Comparison of ENCODE assay signal across 9 cellular contexts in genomic region chr18:2655153-2655953, GRCh38. TPM values are rescaled to one million over a fixed set of nuclear protein-coding genes. Genes with fewer than 3 reads are reported as not detected.
DNase-seq lines count a peak whose midpoint lies in the region; ATAC-seq, FAIRE-seq and TF ChIP-seq lines count a peak whose summit lies in the region.
"Had no signal": no experiment of that assay in that cellular context is flagged by ENCODE, and none has a peak within 500 bp of the region (broad histone marks: within the 10 kb centered on the region; RNA-seq: fewer than 3 reads in every experiment).

SMCHD1 (plus strand) TSS chr18:2655726; CDS start chr18:2656076, 350 bp downstream.

- H3K27me3 Mint-ChIP-seq in dendritic cell treated with granulocyte-macrophage colony-stimulating factor and Interleukin-4, amounts not matched to agents 40 ng/mL and 50 ng/mL, for 4 days, result no peaks in the 10 kb centered on the region

- peak within 1 kb of the TSS; percentile 93 for H3K9ac ChIP-seq in HepG2 (ENCODE audit: insufficient read depth, low read depth, low read length)

- H3K4me2 ChIP-seq in HepG2 (ENCODE audit: low read depth, low read length), result peak within 1 kb of the TSS; percentile 87

- DNase-seq in NCI-H69 (lab: John Stamatoyannopoulos, UW), result peak; percentile 97
- DNase-seq in activated CD4-positive, alpha-beta T cell treated with anti-CD3 and anti-CD28 coated beads, Interleukin-2, amount 50 U/mL, for 4 hours, result peak; percentile 87 to 91
- DNase-seq in HepG2 (ENCODE audit: low spot score), result peak; percentile 59
- DNase-seq in stimulated activated CD4-positive, alpha-beta T cell treated with anti-CD3 and anti-CD28 coated beads, Interleukin-4, amount 100 ng/mL, for 1 hour, result peak; percentile 94

- H3K36me3 Mint-ChIP-seq in dendritic cell treated with granulocyte-macrophage colony-stimulating factor and Interleukin-4, amounts not matched to agents 40 ng/mL and 50 ng/mL, for 4 days (ENCODE audit: low read depth), result peaks cover 22% of the 10 kb centered on the region

- TSS peak; percentile 87 for BruUV-seq in HepG2 (replicated peaks; lab: Mats Ljungman, UMichigan)

- no peaks in the 10 kb centered on the region; a peak in 1 of 5 replicates for H3K27me3 ChIP-seq in HepG2 (ENCODE audit: control insufficient read depth in 1 of 2, insufficient read depth in 2 of 2, low read length in 2 of 2)

- no peak for TF ChIP-seq EP300 in HepG2 (IDR thresholded peaks at IDR 0.05; ENCODE audit: low read depth in 2 of 2, low read length in 2 of 2)
- TF ChIP-seq EP300 in HepG2 (CRISPR knock-in tag; IDR thresholded peaks at IDR 0.05; ENCODE audit: borderline replicate concordance), result no peak

- peak within 1 kb of the TSS; percentile 88 to 91 (median 89) for H3K4me3 ChIP-seq in HepG2 (replicated peaks in 1 of 3; ENCODE audit: insufficient read depth in 1 of 3, low read depth in 2 of 3, low read length in 3 of 3)

- no peaks in the 10 kb centered on the region; a peak in 2 of 5 replicates for H3K36me3 ChIP-seq in HepG2 (replicated peaks in 1 of 2; ENCODE audit: control insufficient read depth in 1 of 2, insufficient read depth in 2 of 2, low read length in 2 of 2)

- H3K79me2 ChIP-seq in HepG2 (ENCODE audit: insufficient read depth, low read length), result peaks cover 44% of the 10 kb centered on the region

- H3K4me3 Mint-ChIP-seq in dendritic cell treated with granulocyte-macrophage colony-stimulating factor and Interleukin-4, amounts not matched to agents 40 ng/mL and 50 ng/mL, for 4 days, result peak within 1 kb of the TSS; percentile 94

- ATAC-seq in GM19328 (IDR thresholded peaks at IDR 0.05; ENCODE audit: unreplicated experiment) (peak; percentile 63), HG03460 (IDR thresholded peaks at IDR 0.05; ENCODE audit: unreplicated experiment) (peak; percentile 67), HepG2 (peak; percentile 81)

- peaks cover 32% of the 10 kb centered on the region for H3K4me1 ChIP-seq in HepG2 (ENCODE audit: insufficient read depth, low read length)

- H3K4me1 Mint-ChIP-seq in dendritic cell treated with granulocyte-macrophage colony-stimulating factor and Interleukin-4, amounts not matched to agents 40 ng/mL and 50 ng/mL, for 4 days (ENCODE audit: low read depth), result peaks cover 23% of the 10 kb centered on the region

- POLR2A ChIA-PET in HepG2 (lab: Yijun Ruan, JAX), result interaction anchor here (1.3 to 1.6 kb wide), 7 partner anchors 9 to 251 kb away, joined by 3 to 10 read pairs (median 4); partner anchors contain the start of genes METTL4 and NDC80

- intact Hi-C loops in dendritic cell treated with granulocyte-macrophage colony-stimulating factor and Interleukin-4, amounts not matched to agents 40 ng/mL and 50 ng/mL, for 4 days (cut with micrococcal nuclease), result loop anchor here (1.0 to 5.0 kb wide), 4 partner anchors 48 to 592 kb away; partner anchors contain the start of genes LPIN2, METTL4, MYL12A and NDC80
- intact Hi-C loops in HepG2 (cut with micrococcal nuclease; ENCODE audit: unreplicated experiment), result loop anchor here (2.0 kb wide), 1 partner anchor 83 kb away; no protein-coding TSS in a partner anchor

- CTCF ChIA-PET in HepG2 (lab: Yijun Ruan, JAX; ENCODE audit: low intra/inter-chr PET ratio, low total read pairs), result no interaction called here

- WGBS in HepG2 (ENCODE audit: low lambda C conversion rate), result 3% methylated on average over 7 of the region's 102 CpGs

- FAIRE-seq in HepG2 (lab: Jason Lieb, UNC), result no peak
- FAIRE-seq: islet of Langerhans had no signal

- peak; percentile 13; the same call in 1 of the 2 replicates for TF ChIP-seq CTCF in C4-2B (conservative IDR thresholded peaks at IDR 0.05)
- TF ChIP-seq CTCF in HepG2 (CRISPR knock-in tag; IDR thresholded peaks at IDR 0.05), result peak; percentile 9; the same call in 1 of the 2 replicates

- peak; percentile 84 to 92 for TF ChIP-seq POLR2A in HepG2 (IDR thresholded peaks at IDR 0.05; ENCODE audit: insufficient read depth in 1 of 2, low read depth in 2 of 2, low read length in 2 of 2)

- H4K20me1 ChIP-seq in HepG2 (ENCODE audit: insufficient read depth, low read length), result peaks cover 31% of the 10 kb centered on the region

- H3K27ac ChIP-seq in C4-2B (peak within 1 kb of the TSS; percentile 98), HepG2 (ENCODE audit: extremely low read length, insufficient read depth, low read length) (peak within 1 kb of the TSS; percentile 94)

- H3K9me3 ChIP-seq in HepG2 (ENCODE audit: low read length), result no peaks in the 10 kb centered on the region

- H3K9me3 Mint-ChIP-seq in dendritic cell treated with granulocyte-macrophage colony-stimulating factor and Interleukin-4, amounts not matched to agents 40 ng/mL and 50 ng/mL, for 4 days, result no peaks in the 10 kb centered on the region

- in situ Hi-C loops in HepG2 (cut with HindIII; ENCODE audit: extremely low pct_ligation_motif_present, low pct_unique_long_range_greater_than_20kb), result no loop called here

- TF ChIP-seq RAD21 in HepG2 (CRISPR knock-in tag; IDR thresholded peaks at IDR 0.05), result peak; percentile 30

- no peak within 1 kb of the TSS for H2AFZ ChIP-seq in HepG2 (ENCODE audit: low read length)

- H3K27ac Mint-ChIP-seq in dendritic cell treated with granulocyte-macrophage colony-stimulating factor and Interleukin-4, amounts not matched to agents 40 ng/mL and 50 ng/mL, for 4 days, result peak within 1 kb of the TSS; percentile 98

TF ChIP-seq in HepG2, 621 proteins besides CTCF, POLR2A, EP300 and RAD21 (continues in another document):
- TF ChIP-seq, protein P1, sequence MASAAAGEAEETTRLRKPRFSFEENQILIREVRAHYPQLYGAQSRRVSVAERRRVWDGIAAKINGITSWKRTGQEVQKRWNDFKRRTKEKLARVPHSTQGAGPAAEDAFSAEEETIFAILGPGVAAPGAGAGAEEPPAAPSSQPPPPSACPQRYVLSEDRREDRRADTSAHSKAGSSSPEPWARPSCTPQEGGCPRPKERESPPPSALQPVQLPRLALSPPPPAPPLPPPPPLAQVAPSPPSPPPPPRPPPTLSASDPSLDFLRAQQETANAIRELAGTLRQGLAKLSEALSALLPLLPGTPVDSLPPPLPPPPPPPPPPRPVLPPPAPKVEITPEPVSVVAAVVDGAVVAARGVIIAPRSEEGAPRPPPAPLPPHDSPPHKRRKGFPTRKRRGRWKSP (CRISPR knock-in tag; IDR thresholded peaks at IDR 0.05), result peak; percentile 72; the same call in 1 of the 2 replicates
- TF ChIP-seq PHF8 (CRISPR knock-in tag; IDR thresholded peaks at IDR 0.05), result peak; percentile 91
- TF ChIP-seq ZFY (CRISPR knock-in tag; IDR thresholded peaks at IDR 0.05), result peak; percentile 98
- TF ChIP-seq BRCA1 (CRISPR knock-in tag; IDR thresholded peaks at IDR 0.05), result 0 out of 2 replicates have a peak, but pooled peaks have one; percentile 43
- TF ChIP-seq ERF (CRISPR knock-in tag; IDR thresholded peaks at IDR 0.05), result peak; percentile 65
- TF ChIP-seq TMF1 (CRISPR knock-in tag; IDR thresholded peaks at IDR 0.05; ENCODE audit: low read depth), result 0 out of 2 replicates have a peak, but pooled peaks have one; percentile 55
- no peak for TF ChIP-seq NFIB (CRISPR knock-in tag; IDR thresholded peaks at IDR 0.05; ENCODE audit: borderline replicate concordance)
- no peak for TF ChIP-seq CEBPB (IDR thresholded peaks at IDR 0.05; ENCODE audit: borderline replicate concordance, low read depth, low read length)
- TF ChIP-seq, protein P2, sequence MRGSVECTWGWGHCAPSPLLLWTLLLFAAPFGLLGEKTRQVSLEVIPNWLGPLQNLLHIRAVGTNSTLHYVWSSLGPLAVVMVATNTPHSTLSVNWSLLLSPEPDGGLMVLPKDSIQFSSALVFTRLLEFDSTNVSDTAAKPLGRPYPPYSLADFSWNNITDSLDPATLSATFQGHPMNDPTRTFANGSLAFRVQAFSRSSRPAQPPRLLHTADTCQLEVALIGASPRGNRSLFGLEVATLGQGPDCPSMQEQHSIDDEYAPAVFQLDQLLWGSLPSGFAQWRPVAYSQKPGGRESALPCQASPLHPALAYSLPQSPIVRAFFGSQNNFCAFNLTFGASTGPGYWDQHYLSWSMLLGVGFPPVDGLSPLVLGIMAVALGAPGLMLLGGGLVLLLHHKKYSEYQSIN (CRISPR knock-in tag; IDR thresholded peaks at IDR 0.05; ENCODE audit: borderline replicate concordance), result no peak
- TF ChIP-seq, protein P3, sequence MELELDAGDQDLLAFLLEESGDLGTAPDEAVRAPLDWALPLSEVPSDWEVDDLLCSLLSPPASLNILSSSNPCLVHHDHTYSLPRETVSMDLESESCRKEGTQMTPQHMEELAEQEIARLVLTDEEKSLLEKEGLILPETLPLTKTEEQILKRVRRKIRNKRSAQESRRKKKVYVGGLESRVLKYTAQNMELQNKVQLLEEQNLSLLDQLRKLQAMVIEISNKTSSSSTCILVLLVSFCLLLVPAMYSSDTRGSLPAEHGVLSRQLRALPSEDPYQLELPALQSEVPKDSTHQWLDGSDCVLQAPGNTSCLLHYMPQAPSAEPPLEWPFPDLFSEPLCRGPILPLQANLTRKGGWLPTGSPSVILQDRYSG (CRISPR knock-in tag; IDR thresholded peaks at IDR 0.05), result 0 out of 2 replicates have a peak, but pooled peaks have one; percentile 53
- peak; percentile 41; the same call in 1 of the 2 replicates for TF ChIP-seq HES4 (CRISPR knock-in tag; IDR thresholded peaks at IDR 0.05; ENCODE audit: borderline replicate concordance)

RNA-seq across cellular contexts. Expression of gene SMCHD1, which starts in this region (rescaled TPM):
- total RNA-seq in HepG2 (2016; rRNA removed; fragmentation: Illumina TruSeq; extraction: Trizol), result 93.6 and 110 TPM in 2 replicates
- total RNA-seq in HepG2 (2016; cell fraction: cytosol; rRNA removed; fragmentation: Illumina TruSeq; extraction: Trizol; ENCODE audit: low read depth), result 13.6 and 15.9 TPM in 2 replicates
- total RNA-seq in HepG2 (2016; cell fraction: insoluble cytoplasmic fraction; rRNA removed; fragmentation: Illumina TruSeq; extraction: Trizol), result 84.6 and 113 TPM in 2 replicates
- total RNA-seq in HepG2 (2016; cell fraction: membrane; rRNA removed; fragmentation: Illumina TruSeq; extraction: Trizol), result 23.8 and 24.6 TPM in 2 replicates
- total RNA-seq in HepG2 (2016; cell fraction: nucleus; rRNA removed; fragmentation: Illumina TruSeq; extraction: Trizol), result 173 and 188 TPM in 2 replicates
- 17.9 and 21.4 TPM in 2 replicates for polyA plus RNA-seq in HepG2 (2011; rRNA removed)
- polyA plus RNA-seq in HepG2 (2011; cell fraction: cytosol; rRNA removed), result 6.3 and 9.9 TPM in 2 replicates
- polyA plus RNA-seq in HepG2 (2011; cell fraction: nucleus; rRNA removed), result 24.2 and 26.2 TPM in 2 replicates
- polyA plus RNA-seq in HepG2 (2012), result 24.4 and 28.6 TPM in 2 replicates
- 0.93 and 1.4 TPM in 2 replicates for polyA plus RNA-seq in HepG2 (2016; cell fraction: cytosol; fragmentation: Illumina TruSeq; extraction: Trizol; ENCODE audit: low read depth)
- polyA plus RNA-seq in HepG2 (2016; cell fraction: insoluble cytoplasmic fraction; fragmentation: Illumina TruSeq; extraction: Trizol; ENCODE audit: low read depth), result 52.1 and 55.6 TPM in 2 replicates
- polyA plus RNA-seq in HepG2 (2016; cell fraction: membrane; fragmentation: Illumina TruSeq; extraction: Trizol; ENCODE audit: low read depth), result 2.3 and 3.4 TPM in 2 replicates
- 90.4 and 91.3 TPM in 2 replicates for polyA plus RNA-seq in HepG2 (2016; cell fraction: nucleus; fragmentation: Illumina TruSeq; extraction: Trizol; ENCODE audit: insufficient read depth, low read depth)
- 18.4 and 33.4 TPM in 2 replicates for polyA minus RNA-seq in HepG2 (2011; rRNA and poly(A)+ RNA removed; ENCODE audit: low replicate concordance)
- polyA minus RNA-seq in HepG2 (2011; cell fraction: cytosol; rRNA and poly(A)+ RNA removed), result 38.2 and 47.6 TPM in 2 replicates
- 266 and 276 TPM in 2 replicates for polyA minus RNA-seq in HepG2 (2011; cell fraction: nucleus; rRNA and poly(A)+ RNA removed)

Comparison
In these comparisons a context has a peak if more than half of its experiments do, and no peak if none do; other contexts are left out.
1. Peak in every context shown above with its lines: DNase-seq, ATAC-seq, H3K4me3 ChIP-seq and H3K27ac ChIP-seq.